Comparison of ENCODE assay signal across 17 cellular contexts in genomic region chr2:240895656-240896388, GRCh38. TPM values are rescaled to one million over a fixed set of nuclear protein-coding genes. Genes with fewer than 3 reads are reported as not detected.
DNase-seq lines count a peak whose midpoint lies in the region; ATAC-seq, FAIRE-seq and TF ChIP-seq lines count a peak whose summit lies in the region.
"Had no signal": no experiment of that assay in that cellular context is flagged by ENCODE, and none has a peak within 500 bp of the region (broad histone marks: within the 10 kb centered on the region; RNA-seq: fewer than 3 reads in every experiment).

Gene MAB21L4, minus strand, starts transcription at chr2:240896156. Its CDS starts 159 bp downstream, at chr2:240895997.

- no peak within 1 kb of the TSS for H3K4ac ChIP-seq in H1 (replicated peaks; ENCODE audit: insufficient read length, low read depth, low read length)

- H2BK20ac ChIP-seq in H1 (ENCODE audit: low read length): no peak within 1 kb of the TSS

- no peak within 1 kb of the TSS for H3K27ac ChIP-seq in HEK293 (ENCODE audit: extremely low read depth, low read depth, low read length)
- H3K27ac ChIP-seq in H1 (ENCODE audit: low read depth, low read length): no peak within 1 kb of the TSS
- peak within 1 kb of the TSS; percentile 58 for H3K27ac ChIP-seq in lower lobe of right lung
- no peak within 1 kb of the TSS for H3K27ac ChIP-seq in CD8-positive, alpha-beta memory T cell (ENCODE audit: low read depth, low read length)
- H3K27ac ChIP-seq: KMS-11 had no signal

- H2BK120ac ChIP-seq in H1 (replicated peaks; ENCODE audit: low read depth, low read length): no peak within 1 kb of the TSS

- H2BK12ac ChIP-seq in H1 (ENCODE audit: low read depth, low read length): peak within 1 kb of the TSS; percentile 50; the same call in 1 of the 2 replicates

- H2AK5ac ChIP-seq in H1 (ENCODE audit: low read depth, low read length): peak within 1 kb of the TSS; percentile 78; the same call in 1 of the 2 replicates

- H3K79me2 ChIP-seq in H1 (ENCODE audit: control insufficient read depth in 1 of 2, insufficient read depth in 2 of 2, low read length in 2 of 2): no peaks in the 10 kb centered on the region

- H3K56ac ChIP-seq in H1 (replicated peaks; ENCODE audit: insufficient read length, low read depth, low read length): no peak within 1 kb of the TSS

- no peak for TF ChIP-seq RAD21 in H1 (IDR thresholded peaks at IDR 0.05 in 1 of 2, conservative IDR thresholded peaks at IDR 0.05 in 1 of 2; ENCODE audit: low read depth in 2 of 2, low read length in 2 of 2)

- H2BK15ac ChIP-seq in H1 (ENCODE audit: low read length): no peak within 1 kb of the TSS

- DNase-seq in A172 (ENCODE audit: low spot score): peak; percentile 43
- DNase-seq in H1 (ENCODE audit: low read depth in 1 of 2, low spot score in 2 of 2): peak in 1 of 2 experiments; percentile 23
- DNase-seq in lower lobe of right lung: no peak
- no peak for DNase-seq in CD8-positive, alpha-beta memory T cell
- no peak for DNase-seq in RPMI8226
- no peak for DNase-seq in NCI-H2171 treated with DMSO at 0.1 percent for 48 hours (lab: John Stamatoyannopoulos, UW)
- DNase-seq: activated CD8-positive, alpha-beta T cell treated with anti-CD3 and anti-CD28 coated beads for 36 hours; aorta; NCI-H2107; occipital lobe; stimulated activated naive CD4-positive, alpha-beta T cell had no signal

- H3K79me1 ChIP-seq in H1 (ENCODE audit: low read depth, low read length): no peaks in the 10 kb centered on the region

- H3K27ac Mint-ChIP-seq in CD8-positive, alpha-beta memory T cell: no peak within 1 kb of the TSS
- H3K27ac Mint-ChIP-seq: activated CD8-positive, alpha-beta T cell treated with anti-CD3 and anti-CD28 coated beads for 36 hours; dendritic cell treated with granulocyte-macrophage colony-stimulating factor and Interleukin-4, amounts not matched to agents 40 ng/mL and 50 ng/mL, for 4 days had no signal

- no peak within 1 kb of the TSS for H3K18ac ChIP-seq in H1 (ENCODE audit: extremely low read depth, low read length)

- H2BK5ac ChIP-seq in H1 (ENCODE audit: low read depth, low read length): peak within 1 kb of the TSS; percentile 26; the same call in 1 of the 2 replicates

- POLR2A ChIA-PET in HEK293 (lab: Yijun Ruan, JAX) (no interaction called here), H1 (lab: Charles Lee; ENCODE audit: partially characterized antibody) (no interaction called here)
- POLR2A ChIA-PET in CD8-positive, alpha-beta memory T cell (lab: Charles Lee): no interaction called here

- no peak within 1 kb of the TSS; a peak in 1 of 7 replicates for H3K9ac ChIP-seq in H1 (replicated peaks in 1 of 4; ENCODE audit: extremely low read depth in 1 of 4, low read depth in 3 of 4, low read length in 3 of 4)
- H3K9ac ChIP-seq: KMS-11 had no signal

- H4K91ac ChIP-seq in H1 (replicated peaks; ENCODE audit: insufficient read length, low read length): peak within 1 kb of the TSS; percentile 30

- no peak within 1 kb of the TSS for H3K4me2 ChIP-seq in H1 (ENCODE audit: insufficient read depth in 1 of 2, low read depth in 2 of 2, low read length in 2 of 2)
- H3K4me2 ChIP-seq: KMS-11 had no signal

- no peaks in the 10 kb centered on the region for H3K23me2 ChIP-seq in H1 (ENCODE audit: low read depth, low read length)

- H3K27me3 ChIP-seq in H1 (replicated peaks in 1 of 4; ENCODE audit: control insufficient read depth in 3 of 4, extremely low read depth in 1 of 4, insufficient read depth in 3 of 4, low read length in 3 of 4) (no peaks in the 10 kb centered on the region), lower lobe of right lung (ENCODE audit: low read depth) (no peaks in the 10 kb centered on the region)
- no peaks in the 10 kb centered on the region for H3K27me3 ChIP-seq in CD8-positive, alpha-beta memory T cell (ENCODE audit: insufficient read depth, low read length, poor library complexity, severe bottlenecking)

- H3K36me3 ChIP-seq in HEK293 (ENCODE audit: control insufficient read depth in 2 of 2, insufficient read depth in 1 of 2, low read length in 2 of 2) (no peaks in the 10 kb centered on the region), H1 (ENCODE audit: control insufficient read depth in 2 of 4, insufficient read depth in 4 of 4, low read length in 3 of 4) (no peaks in the 10 kb centered on the region), lower lobe of right lung (no peaks in the 10 kb centered on the region)
- no peaks in the 10 kb centered on the region for H3K36me3 ChIP-seq in CD8-positive, alpha-beta memory T cell (ENCODE audit: insufficient read depth, low read length)

- H3K23ac ChIP-seq in H1 (ENCODE audit: insufficient read length): no peak within 1 kb of the TSS

- H3K9me3 ChIP-seq in HEK293 (ENCODE audit: control insufficient read depth, insufficient read depth, low read depth, low read length): no peaks in the 10 kb centered on the region
- H3K9me3 ChIP-seq in H1 (ENCODE audit: insufficient read depth in 2 of 2, low read depth in 1 of 2, low read length in 1 of 2): no peaks in the 10 kb centered on the region; a peak in 1 of 4 replicates
- no peaks in the 10 kb centered on the region for H3K9me3 ChIP-seq in lower lobe of right lung
- H3K9me3 ChIP-seq in CD8-positive, alpha-beta memory T cell (ENCODE audit: low read length): no peaks in the 10 kb centered on the region

- peak; percentile 67 to 86 for ATAC-seq in lower lobe of right lung
- no peak for ATAC-seq in GM21717 (IDR thresholded peaks at IDR 0.05; ENCODE audit: unreplicated experiment)
- ATAC-seq: activated CD8-positive, alpha-beta T cell treated with anti-CD3 and anti-CD28 coated beads for 36 hours had no signal

- CTCF ChIA-PET in HEK293 (lab: Yijun Ruan, JAX): no interaction called here
- CTCF ChIA-PET in H1 (lab: Charles Lee; ENCODE audit: partially characterized antibody): interaction anchor here (1.1 to 2.0 kb wide), 2 partner anchors 18 to 38 kb away, joined by 6 read pairs; no protein-coding TSS in a partner anchor
- CTCF ChIA-PET in CD8-positive, alpha-beta memory T cell (lab: Charles Lee): interaction anchor here (1.4 kb wide), 1 partner anchor 19 kb away, joined by 4 read pairs; no protein-coding TSS in a partner anchor

- FAIRE-seq in H1 (lab: Jason Lieb, UNC): no peak
- FAIRE-seq: TTC549 had no signal

- H3K4me3 Mint-ChIP-seq in CD8-positive, alpha-beta memory T cell: no peak within 1 kb of the TSS
- H3K4me3 Mint-ChIP-seq: activated CD8-positive, alpha-beta T cell treated with anti-CD3 and anti-CD28 coated beads for 36 hours; dendritic cell treated with granulocyte-macrophage colony-stimulating factor and Interleukin-4, amounts not matched to agents 40 ng/mL and 50 ng/mL, for 4 days had no signal

- no peak for TF ChIP-seq EP300 in H1 (IDR thresholded peaks at IDR 0.05; ENCODE audit: borderline replicate concordance in 1 of 2, low read depth in 2 of 2, low read length in 2 of 2)

- peaks cover 0 to 4% of the 10 kb centered on the region in 2 donors for H3K27me3 Mint-ChIP-seq in CD8-positive, alpha-beta memory T cell
- H3K27me3 Mint-ChIP-seq: activated CD8-positive, alpha-beta T cell treated with anti-CD3 and anti-CD28 coated beads for 36 hours had no signal

- intact Hi-C loops in lower lobe of right lung (cut with DNase I): no loop called here

- H3K14ac ChIP-seq in H1 (ENCODE audit: insufficient read length): no peak within 1 kb of the TSS

- peaks cover 0 to 2% of the 10 kb centered on the region in 2 experiments for H4K20me1 ChIP-seq in H1 (replicated peaks in 1 of 2; ENCODE audit: control insufficient read depth in 1 of 2, insufficient read depth in 2 of 2, low read length in 2 of 2)

- H3K36me3 Mint-ChIP-seq in CD8-positive, alpha-beta memory T cell: no peaks in the 10 kb centered on the region

- no peaks in the 10 kb centered on the region for H3K4me1 ChIP-seq in HEK293 (ENCODE audit: control insufficient read depth, insufficient read depth, low read length)
- H3K4me1 ChIP-seq in H1 (replicated peaks in 1 of 4; ENCODE audit: control insufficient read depth in 3 of 4, insufficient read depth in 4 of 4, low read length in 3 of 4): 0 out of 7 replicates have a peak, but pooled peaks cover 0 to 2% (median 0%) of the 10 kb centered on the region in 4 experiments
- H3K4me1 ChIP-seq in lower lobe of right lung: peaks cover 24% of the 10 kb centered on the region
- no peaks in the 10 kb centered on the region for H3K4me1 ChIP-seq in CD8-positive, alpha-beta memory T cell (ENCODE audit: insufficient read depth, low read length)

- H3K4me1 Mint-ChIP-seq in CD8-positive, alpha-beta memory T cell: no peaks in the 10 kb centered on the region

- TF ChIP-seq POLR2A in H1 (IDR thresholded peaks at IDR 0.05; ENCODE audit: control extremely low read depth in 1 of 2, low read depth in 2 of 2, low read length in 2 of 2): no peak

- WGBS in H1 (ENCODE audit: extremely low coverage in 1 of 2, insufficient coverage in 1 of 2, insufficient read length in 1 of 2, insufficient replicate concordance in 2 of 2, low coverage in 1 of 2, low lambda C conversion rate in 2 of 2, missing lambda C conversion rate in 1 of 2), 2 experiments: 80% methylated on average over 24 of the region's 24 CpGs; no CpG with 5 or more reads in 1 of the 2 experiments

- H3K9me3 Mint-ChIP-seq in CD8-positive, alpha-beta memory T cell: no peaks in the 10 kb centered on the region
- H3K9me3 Mint-ChIP-seq: activated CD8-positive, alpha-beta T cell treated with anti-CD3 and anti-CD28 coated beads for 36 hours; dendritic cell treated with granulocyte-macrophage colony-stimulating factor and Interleukin-4, amounts not matched to agents 40 ng/mL and 50 ng/mL, for 4 days had no signal

- no peak within 1 kb of the TSS for H3K4me3 ChIP-seq in HEK293 (ENCODE audit: low read depth, low read length)
- no peak within 1 kb of the TSS for H3K4me3 ChIP-seq in H1 (ENCODE audit: extremely low read depth in 1 of 4, insufficient read depth in 2 of 4, low read depth in 3 of 4, low read length in 4 of 4)
- peak within 1 kb of the TSS; percentile 39 for H3K4me3 ChIP-seq in lower lobe of right lung
- no peak within 1 kb of the TSS for H3K4me3 ChIP-seq in CD8-positive, alpha-beta memory T cell (ENCODE audit: low read length)

- TF ChIP-seq CTCF in HEK293 (tag by site-specific recombination; IDR thresholded peaks at IDR 0.05): no peak
- TF ChIP-seq CTCF in H1 (IDR thresholded peaks at IDR 0.05; ENCODE audit: control extremely low read depth in 1 of 3, insufficient read depth in 1 of 3, low read depth in 1 of 3, low read length in 3 of 3): no peak
- no peak for TF ChIP-seq CTCF in lower lobe of right lung (IDR thresholded peaks at IDR 0.05)

- H2AFZ ChIP-seq in H1 (ENCODE audit: low read length): no peak within 1 kb of the TSS

- H4K8ac ChIP-seq in H1 (ENCODE audit: extremely low read depth, insufficient read depth, low read length): 0 out of 2 replicates have a peak within 1 kb of the TSS, but pooled peaks have one; percentile 25

- no peak within 1 kb of the TSS for H4K5ac ChIP-seq in H1 (ENCODE audit: insufficient read length, low read depth, low read length)

RNA-seq across cellular contexts. Expression of gene MAB21L4, which starts in this region (rescaled TPM):
- total RNA-seq in A172 (2014; rRNA removed; shearing (Covaris generic)): 0.22 TPM in 1 of 2 replicates, not detected in the other
- total RNA-seq in H1 (2021; fragmentation: NEBNext Ultra II Directional; extraction: Animal tissue kit (Norgen Biotek cat#: 25700)): not detected in 2 replicates
- polyA plus RNA-seq in H1 (2011; rRNA removed): 0.08 and 0.11 TPM in 2 replicates
- polyA plus RNA-seq in H1 (2011; cell fraction: cytosol; rRNA removed): 0.19 TPM
- polyA plus RNA-seq in H1 (2011; cell fraction: nucleus; rRNA removed): 0.10 TPM
- 0.17 to 0.31 TPM in 2 of 4 replicates, not detected in the others for polyA plus RNA-seq in H1 (2012, experiment 1 of 2)
- 0.08 TPM for polyA plus RNA-seq in H1 (2012, experiment 2 of 2)
- polyA plus RNA-seq in H1 (2013, experiment 1 of 2): 0.14 TPM
- 0.20 TPM for polyA plus RNA-seq in H1 (2013, experiment 2 of 2)
- polyA minus RNA-seq in H1 (2011; rRNA and poly(A)+ RNA removed): 0.13 TPM in 1 of 2 replicates, not detected in the other
- polyA minus RNA-seq in H1 (2011; cell fraction: cytosol; rRNA and poly(A)+ RNA removed): not detected
- not detected for polyA minus RNA-seq in H1 (2011; cell fraction: nucleus; rRNA and poly(A)+ RNA removed)
- total RNA-seq in lower lobe of right lung: 17.0 TPM
- total RNA-seq in CD8-positive, alpha-beta memory T cell: not detected
- not detected for polyA plus RNA-seq in CD8-positive, alpha-beta memory T cell
- total RNA-seq: activated CD8-positive, alpha-beta T cell treated with anti-CD3 and anti-CD28 coated beads for 36 hours; aorta; occipital lobe; skeletal muscle tissue had no signal

Comparison
In these comparisons a context has a peak if more than half of its experiments do, and no peak if none do; other contexts are left out.
1. RNA of gene MAB21L4 (total RNA-seq): 17.0 TPM in lower lobe of right lung (single experiment); not detected in H1, 0.22 TPM in A172 and not detected in CD8-positive, alpha-beta memory T cell; every median in the first group is over 10 times any median in the second.
2. Peak in DNase-seq in A172; RNA of the gene not detected or under 1 TPM.